8 cellular contexts compared by ENCODE assay signal in the genomic region with DNA sequence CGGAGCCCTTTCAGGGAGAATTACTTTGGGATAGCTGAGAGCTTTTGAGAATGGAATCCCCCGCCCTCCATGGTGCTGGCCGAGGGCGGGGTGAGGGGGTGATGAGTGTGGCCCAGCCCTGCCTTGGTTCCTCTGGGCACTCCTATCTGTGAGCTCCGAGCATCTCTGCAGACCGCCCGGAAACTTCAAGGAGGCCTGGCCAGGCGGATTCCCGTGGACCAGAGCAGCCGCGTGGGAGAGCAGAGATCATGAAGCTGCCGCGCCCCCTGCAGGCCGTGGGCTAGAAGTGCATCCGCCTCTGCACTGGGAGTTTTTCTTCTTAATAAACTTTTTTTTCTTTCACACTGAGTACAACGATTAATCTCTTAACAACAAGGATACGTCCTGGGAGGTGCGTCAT.
A peak's percentile ranks its signal among the peaks of the same experiment; 100 is the strongest.
DNase-seq lines count a peak whose midpoint lies in the region; ATAC-seq and TF ChIP-seq lines count a peak whose summit lies in the region.

No MANE protein-coding gene starts in this region.

- TF ChIP-seq CTCF in dorsolateral prefrontal cortex (IDR thresholded peaks at IDR 0.05 in 54 of 56, conservative IDR thresholded peaks at IDR 0.05 in 2 of 56; ENCODE audit: low read depth in 1 of 56, partially characterized antibody in 56 of 56), result peak; percentile 63 to 91 (median 83)

- intact Hi-C loops in dorsolateral prefrontal cortex (cut with DNase I), result loop anchor here (5.0 kb wide), 1 partner anchor 253 kb away; no protein-coding TSS in a partner anchor
- intact Hi-C loops in posterior cingulate gyrus (cut with DNase I), result loop anchor here (2.0 kb wide), 1 partner anchor 254 kb away; no protein-coding TSS in a partner anchor

- ATAC-seq in GM19395 (IDR thresholded peaks at IDR 0.05; ENCODE audit: unreplicated experiment) (no peak), GM21786 (IDR thresholded peaks at IDR 0.05; ENCODE audit: unreplicated experiment) (no peak)

- H3K4me3 ChIP-seq in dorsolateral prefrontal cortex, result no peak overlapping the region

- no peak overlapping the region for H3K27ac ChIP-seq in dorsolateral prefrontal cortex

- DNase-seq in stimulated activated CD4-positive, alpha-beta T cell treated with anti-CD3 and anti-CD28 coated beads, Interleukin-12 subunit alpha, Interleukin-12 subunit beta, amount 100 ng/mL, for 48 hours (ENCODE audit: low read depth in 2 of 3, low spot score in 1 of 3), result peak; percentile 1 to 3 (median 3)
- DNase-seq in stimulated activated CD4-positive, alpha-beta T cell treated with anti-CD3 and anti-CD28 coated beads, Interleukin-12 subunit alpha, Interleukin-12 subunit beta, amount 100 ng/mL, for 4 hours, result no peak
- DNase-seq in NCI-H226, result peak; percentile 54
- DNase-seq in dorsolateral prefrontal cortex, result peak; percentile 14 to 80 (median 70)
- peak; percentile 49 to 96 (median 74) for DNase-seq in posterior cingulate gyrus
- no peak for DNase-seq in dermis blood vessel endothelial cell

- H3K27me3 ChIP-seq in dorsolateral prefrontal cortex, result peaks cover 0 to 12% (median 0%) of the 10 kb centered on the region in 45 donors

Comparison
In these comparisons a context has a peak if more than half of its experiments do, and no peak if none do; other contexts are left out.
1. DNase-seq: peak in stimulated activated CD4-positive, alpha-beta T cell treated with anti-CD3 and anti-CD28 coated beads, Interleukin-12 subunit alpha, Interleukin-12 subunit beta, amount 100 ng/mL, for 48 hours (3 of 3), NCI-H226 (single experiment), dorsolateral prefrontal cortex (10 of 10) and posterior cingulate gyrus (10 of 10); none in stimulated activated CD4-positive, alpha-beta T cell treated with anti-CD3 and anti-CD28 coated beads, Interleukin-12 subunit alpha, Interleukin-12 subunit beta, amount 100 ng/mL, for 4 hours (single experiment) and dermis blood vessel endothelial cell (single experiment).